1 cellular context compared by ENCODE assay signal in the genomic region with DNA sequence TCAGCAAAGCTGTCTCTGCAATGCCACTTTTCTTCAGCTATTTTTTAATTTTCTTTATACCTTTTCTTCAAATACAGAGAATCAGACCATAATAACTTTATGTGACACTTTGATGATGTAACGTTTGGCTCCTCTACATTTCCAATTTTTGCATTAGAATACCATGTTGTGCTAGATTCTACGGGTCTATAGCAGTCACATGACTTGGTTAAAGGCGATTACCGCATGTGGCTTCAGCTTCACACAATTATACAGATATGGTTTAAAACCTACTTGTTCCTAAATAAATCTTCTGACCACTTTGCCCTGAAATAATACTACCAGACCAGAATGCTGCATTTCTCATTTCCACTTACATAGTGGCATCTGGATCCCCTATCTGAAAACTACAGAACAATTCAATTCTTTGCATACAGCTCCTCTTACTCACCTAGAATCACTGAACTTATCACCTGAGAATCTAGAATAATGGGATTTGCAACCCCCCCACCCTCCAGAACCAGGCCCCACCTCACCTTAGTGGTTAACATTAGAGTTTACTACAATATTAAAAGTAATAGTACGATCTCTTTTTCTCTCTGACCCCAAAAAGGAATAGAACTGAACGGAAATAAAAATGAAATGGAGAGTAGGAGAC.
TF ChIP-seq lines count a peak whose summit lies in the region.

No MANE protein-coding gene starts in this region.

TF ChIP-seq in GM23338, 12 proteins besides CTCF, POLR2A, EP300 and RAD21 (continued from another document):
- TF ChIP-seq, protein P1, sequence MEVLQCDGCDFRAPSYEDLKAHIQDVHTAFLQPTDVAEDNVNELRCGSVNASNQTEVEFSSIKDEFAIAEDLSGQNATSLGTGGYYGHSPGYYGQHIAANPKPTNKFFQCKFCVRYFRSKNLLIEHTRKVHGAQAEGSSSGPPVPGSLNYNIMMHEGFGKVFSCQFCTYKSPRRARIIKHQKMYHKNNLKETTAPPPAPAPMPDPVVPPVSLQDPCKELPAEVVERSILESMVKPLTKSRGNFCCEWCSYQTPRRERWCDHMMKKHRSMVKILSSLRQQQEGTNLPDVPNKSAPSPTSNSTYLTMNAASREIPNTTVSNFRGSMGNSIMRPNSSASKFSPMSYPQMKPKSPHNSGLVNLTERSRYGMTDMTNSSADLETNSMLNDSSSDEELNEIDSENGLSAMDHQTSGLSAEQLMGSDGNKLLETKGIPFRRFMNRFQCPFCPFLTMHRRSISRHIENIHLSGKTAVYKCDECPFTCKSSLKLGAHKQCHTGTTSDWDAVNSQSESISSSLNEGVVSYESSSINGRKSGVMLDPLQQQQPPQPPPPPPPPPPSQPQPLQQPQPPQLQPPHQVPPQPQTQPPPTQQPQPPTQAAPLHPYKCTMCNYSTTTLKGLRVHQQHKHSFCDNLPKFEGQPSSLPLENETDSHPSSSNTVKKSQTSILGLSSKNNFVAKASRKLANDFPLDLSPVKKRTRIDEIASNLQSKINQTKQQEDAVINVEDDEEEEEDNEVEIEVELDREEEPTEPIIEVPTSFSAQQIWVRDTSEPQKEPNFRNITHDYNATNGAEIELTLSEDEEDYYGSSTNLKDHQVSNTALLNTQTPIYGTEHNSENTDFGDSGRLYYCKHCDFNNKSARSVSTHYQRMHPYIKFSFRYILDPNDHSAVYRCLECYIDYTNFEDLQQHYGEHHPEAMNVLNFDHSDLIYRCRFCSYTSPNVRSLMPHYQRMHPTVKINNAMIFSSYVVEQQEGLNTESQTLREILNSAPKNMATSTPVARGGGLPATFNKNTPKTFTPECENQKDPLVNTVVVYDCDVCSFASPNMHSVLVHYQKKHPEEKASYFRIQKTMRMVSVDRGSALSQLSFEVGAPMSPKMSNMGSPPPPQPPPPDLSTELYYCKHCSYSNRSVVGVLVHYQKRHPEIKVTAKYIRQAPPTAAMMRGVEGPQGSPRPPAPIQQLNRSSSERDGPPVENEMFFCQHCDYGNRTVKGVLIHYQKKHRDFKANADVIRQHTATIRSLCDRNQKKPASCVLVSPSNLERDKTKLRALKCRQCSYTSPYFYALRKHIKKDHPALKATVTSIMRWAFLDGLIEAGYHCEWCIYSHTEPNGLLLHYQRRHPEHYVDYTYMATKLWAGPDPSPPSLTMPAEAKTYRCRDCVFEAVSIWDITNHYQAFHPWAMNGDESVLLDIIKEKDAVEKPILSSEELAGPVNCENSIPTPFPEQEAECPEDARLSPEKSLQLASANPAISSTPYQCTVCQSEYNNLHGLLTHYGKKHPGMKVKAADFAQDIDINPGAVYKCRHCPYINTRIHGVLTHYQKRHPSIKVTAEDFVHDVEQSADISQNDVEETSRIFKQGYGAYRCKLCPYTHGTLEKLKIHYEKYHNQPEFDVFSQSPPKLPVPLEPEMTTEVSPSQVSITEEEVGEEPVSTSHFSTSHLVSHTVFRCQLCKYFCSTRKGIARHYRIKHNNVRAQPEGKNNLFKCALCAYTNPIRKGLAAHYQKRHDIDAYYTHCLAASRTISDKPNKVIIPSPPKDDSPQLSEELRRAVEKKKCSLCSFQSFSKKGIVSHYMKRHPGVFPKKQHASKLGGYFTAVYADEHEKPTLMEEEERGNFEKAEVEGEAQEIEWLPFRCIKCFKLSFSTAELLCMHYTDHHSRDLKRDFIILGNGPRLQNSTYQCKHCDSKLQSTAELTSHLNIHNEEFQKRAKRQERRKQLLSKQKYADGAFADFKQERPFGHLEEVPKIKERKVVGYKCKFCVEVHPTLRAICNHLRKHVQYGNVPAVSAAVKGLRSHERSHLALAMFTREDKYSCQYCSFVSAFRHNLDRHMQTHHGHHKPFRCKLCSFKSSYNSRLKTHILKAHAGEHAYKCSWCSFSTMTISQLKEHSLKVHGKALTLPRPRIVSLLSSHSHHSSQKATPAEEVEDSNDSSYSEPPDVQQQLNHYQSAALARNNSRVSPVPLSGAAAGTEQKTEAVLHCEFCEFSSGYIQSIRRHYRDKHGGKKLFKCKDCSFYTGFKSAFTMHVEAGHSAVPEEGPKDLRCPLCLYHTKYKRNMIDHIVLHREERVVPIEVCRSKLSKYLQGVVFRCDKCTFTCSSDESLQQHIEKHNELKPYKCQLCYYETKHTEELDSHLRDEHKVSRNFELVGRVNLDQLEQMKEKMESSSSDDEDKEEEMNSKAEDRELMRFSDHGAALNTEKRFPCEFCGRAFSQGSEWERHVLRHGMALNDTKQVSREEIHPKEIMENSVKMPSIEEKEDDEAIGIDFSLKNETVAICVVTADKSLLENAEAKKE (CRISPR knock-in tag; IDR thresholded peaks at IDR 0.05): no peak
- TF ChIP-seq ETS1 (IDR thresholded peaks at IDR 0.05): no peak
